ENCODE assay signal across 8 cellular contexts in genomic region chr13:94712287-94712811, GRCh38. TPM values are rescaled to one million over a fixed set of nuclear protein-coding genes. Genes with fewer than 3 reads are reported as not detected.
A peak's percentile ranks its signal among the peaks of the same experiment; 100 is the strongest.
DNase-seq lines count a peak whose midpoint lies in the region; ATAC-seq and TF ChIP-seq lines count a peak whose summit lies in the region.

TSS of gene SOX21 (minus strand) at chr13:94712545. CDS start at chr13:94712049, 496 bp downstream.

- H3K9me3 ChIP-seq in CD8-positive, alpha-beta T cell (ENCODE audit: low read length) = no peaks in the 10 kb centered on the region
- no peaks in the 10 kb centered on the region for H3K9me3 ChIP-seq in neural cell (ENCODE audit: low read length)

- CTCF ChIA-PET in CD8-positive, alpha-beta T cell (lab: Charles Lee) = no interaction called here

- no peaks in the 10 kb centered on the region for H3K9me2 ChIP-seq in neural cell (ENCODE audit: insufficient read depth, low read length)

- intact Hi-C loops in CD8-positive, alpha-beta T cell (cut with DNase I, micrococcal nuclease) = no loop called here

- H3K9me3 Mint-ChIP-seq in CD8-positive, alpha-beta T cell = no peaks in the 10 kb centered on the region
- H3K9me3 Mint-ChIP-seq in chondrocyte (ENCODE audit: low read depth) = no peaks in the 10 kb centered on the region

- no peaks in the 10 kb centered on the region for H3K36me3 ChIP-seq in CD8-positive, alpha-beta T cell (ENCODE audit: insufficient read depth, low read length)
- no peaks in the 10 kb centered on the region for H3K36me3 ChIP-seq in neural cell (ENCODE audit: insufficient read depth, low read length)

- ATAC-seq in CD8-positive, alpha-beta T cell = no peak
- no peak for ATAC-seq in HG03097 (IDR thresholded peaks at IDR 0.05; ENCODE audit: low FRiP score, unreplicated experiment)

- TF ChIP-seq CTCF in CD8-positive, alpha-beta T cell (IDR thresholded peaks at IDR 0.05) = no peak
- no peak for TF ChIP-seq CTCF in chondrocyte (IDR thresholded peaks at IDR 0.05)
- no peak for TF ChIP-seq CTCF in neural cell (IDR thresholded peaks at IDR 0.05; ENCODE audit: poor library complexity, severe bottlenecking)

- H3K4me1 ChIP-seq in CD8-positive, alpha-beta T cell (ENCODE audit: insufficient read depth, low read length) = peaks cover 14% of the 10 kb centered on the region

- H3K27ac Mint-ChIP-seq in CD8-positive, alpha-beta T cell = no peak within 1 kb of the TSS
- H3K27ac Mint-ChIP-seq in chondrocyte (ENCODE audit: unreplicated experiment) = no peak within 1 kb of the TSS

- H3K27me3 Mint-ChIP-seq in CD8-positive, alpha-beta T cell (ENCODE audit: low read depth) = peaks cover 64% of the 10 kb centered on the region
- H3K27me3 Mint-ChIP-seq in chondrocyte (ENCODE audit: low read depth) = peaks cover 70% of the 10 kb centered on the region

- no peaks in the 10 kb centered on the region for H3K36me3 Mint-ChIP-seq in CD8-positive, alpha-beta T cell
- peaks cover 3% of the 10 kb centered on the region for H3K36me3 Mint-ChIP-seq in chondrocyte (ENCODE audit: low read depth)

- H3K4me3 ChIP-seq in CD8-positive, alpha-beta T cell (ENCODE audit: low read depth, low read length) = no peak within 1 kb of the TSS
- H3K4me3 ChIP-seq in neural cell (ENCODE audit: low read length) = peak within 1 kb of the TSS; percentile 75

- DNase-seq in CD8-positive, alpha-beta T cell = no peak
- peak; percentile 11 for DNase-seq in M059J (ENCODE audit: low read depth)
- no peak for DNase-seq in chondrocyte (ENCODE audit: low spot score)
- no peak for DNase-seq in NCI-H187 treated with DMSO at 0.1 percent for 48 hours (lab: John Stamatoyannopoulos, UW)
- no peak for DNase-seq in NOMO-1 treated with dmso at 0.1 percent for 144 hours (lab: John Stamatoyannopoulos, UW; ENCODE audit: unreplicated experiment)
- DNase-seq in SW 1271 (lab: John Stamatoyannopoulos, UW) = no peak

- H2AFZ ChIP-seq in neural cell (ENCODE audit: low read depth, low read length) = no peak within 1 kb of the TSS

- peaks cover 8% of the 10 kb centered on the region for H3F3A ChIP-seq in neural cell (ENCODE audit: insufficient read depth, low read length, poor library complexity, severe bottlenecking)

- H3K9ac ChIP-seq in neural cell (ENCODE audit: low read length) = no peak within 1 kb of the TSS

- H3K79me2 ChIP-seq in neural cell (replicated peaks; ENCODE audit: insufficient read depth, low read length) = peaks cover 40% of the 10 kb centered on the region

- POLR2A ChIA-PET in CD8-positive, alpha-beta T cell (lab: Charles Lee) = no interaction called here

- no peak within 1 kb of the TSS for H3K27ac ChIP-seq in CD8-positive, alpha-beta T cell (ENCODE audit: low read depth, low read length)
- H3K27ac ChIP-seq in neural cell (ENCODE audit: low read length) = no peak within 1 kb of the TSS

- peak within 1 kb of the TSS; percentile 40 for H3K4me2 ChIP-seq in neural cell (ENCODE audit: low read length)

- peak within 1 kb of the TSS; percentile 63 for H3K4me3 Mint-ChIP-seq in CD8-positive, alpha-beta T cell
- H3K4me3 Mint-ChIP-seq in chondrocyte (ENCODE audit: unreplicated experiment) = peak within 1 kb of the TSS; percentile 65

- no peak for TF ChIP-seq EP300 in neural cell (conservative IDR thresholded peaks at IDR 0.05; ENCODE audit: poor library complexity, severe bottlenecking)

- TF ChIP-seq RAD21 in neural cell (conservative IDR thresholded peaks at IDR 0.05) = no peak

- peaks cover 19% of the 10 kb centered on the region for H3K27me3 ChIP-seq in CD8-positive, alpha-beta T cell (ENCODE audit: insufficient read depth, low read length)
- H3K27me3 ChIP-seq in neural cell (ENCODE audit: insufficient read depth, low read depth, low read length) = peaks cover 82% of the 10 kb centered on the region

- no peaks in the 10 kb centered on the region for H4K20me1 ChIP-seq in neural cell (ENCODE audit: insufficient read depth)

- H3K4me1 Mint-ChIP-seq in CD8-positive, alpha-beta T cell (ENCODE audit: low read depth) = peaks cover 19% of the 10 kb centered on the region
- peaks cover 15% of the 10 kb centered on the region for H3K4me1 Mint-ChIP-seq in chondrocyte (ENCODE audit: low read depth)

TF ChIP-seq in neural cell, 6 proteins besides CTCF, POLR2A, EP300 and RAD21:
- TF ChIP-seq POLR2AphosphoS5 (IDR thresholded peaks at IDR 0.05) (no peak), SMC3 (conservative IDR thresholded peaks at IDR 0.05; ENCODE audit: poor library complexity) (no peak), MXI1 (conservative IDR thresholded peaks at IDR 0.05; ENCODE audit: poor library complexity, severe bottlenecking) (no peak), TAF1 (IDR thresholded peaks at IDR 0.05; ENCODE audit: low read depth) (no peak), REST (IDR thresholded peaks at IDR 0.05; ENCODE audit: borderline replicate concordance) (no peak), EZH2 (IDR thresholded peaks at IDR 0.05; ENCODE audit: borderline replicate concordance, insufficient read depth, low read length, poor library complexity, severe bottlenecking) (peak; percentile 4)

RNA-seq across cellular contexts. Expression of gene SOX21, which starts in this region (rescaled TPM):
- total RNA-seq in CD8-positive, alpha-beta T cell = not detected
- total RNA-seq in M059J (2014; rRNA removed; shearing (Covaris generic)) = 0.07 and 0.32 TPM in 2 replicates
- total RNA-seq in chondrocyte = not detected in 3 replicates
- polyA plus RNA-seq in neural cell = 0.35 TPM in 1 of 2 replicates, not detected in the other
- 0.35 and 0.73 TPM in 2 replicates for polyA minus RNA-seq in neural cell

Comparison
In these comparisons a context has a peak if more than half of its experiments do, and no peak if none do; other contexts are left out.
1. Peak in DNase-seq in M059J; RNA of the gene not detected or under 1 TPM.